ENCODE assay signal across 12 cellular contexts in genomic region chr13:31322025-31322424, GRCh38.
DNase-seq lines count a peak whose midpoint lies in the region; ATAC-seq and TF ChIP-seq lines count a peak whose summit lies in the region.
"Had no signal": no experiment of that assay in that cellular context is flagged by ENCODE, and none has a peak within 500 bp of the region (broad histone marks: within the 10 kb centered on the region; RNA-seq: fewer than 3 reads in every experiment).

No MANE protein-coding gene starts in this region.

- ATAC-seq in sciatic nerve, result peak; percentile 82
- ATAC-seq in GM21367 (IDR thresholded peaks at IDR 0.05; ENCODE audit: unreplicated experiment), result no peak

- intact Hi-C loops in sciatic nerve (cut with DNase I), result no loop called here

- H3K79me2 ChIP-seq in SU-DHL-6 (ENCODE audit: insufficient read depth, low read length), result no peaks in the 10 kb centered on the region

- no peaks in the 10 kb centered on the region for H3K36me3 ChIP-seq in SU-DHL-6 (ENCODE audit: low read length)

- H3K9me3 ChIP-seq in SU-DHL-6 (ENCODE audit: insufficient read depth, low read length), result peaks cover 4% of the 10 kb centered on the region; the same call in 1 of the 2 replicates

- DNase-seq in HL-60 (ENCODE audit: low read depth in 1 of 2, low spot score in 1 of 2) (peak; percentile 27 to 44), fibroblast of pulmonary artery (ENCODE audit: low read depth) (peak; percentile 89), sciatic nerve (ENCODE audit: low spot score) (no peak), NCI-H1930 (lab: John Stamatoyannopoulos, UW) (no peak)
- no peak for DNase-seq in activated naive CD4-positive, alpha-beta T cell (lab: John Stamatoyannopoulos, UW)
- DNase-seq: activated CD4-positive, alpha-beta memory T cell treated with anti-CD3 and anti-CD28 coated beads, Interleukin-2, amount 10 ng/mL, durations not matched to agents 7 days and 5 days; anterior cingulate cortex; MM.1S; NCI-H2227 treated with DMSO at 0.1 percent for 48 hours had no signal

- peak overlapping the region; percentile 50 for H3K9ac ChIP-seq in SU-DHL-6 (ENCODE audit: low read length)
- H3K9ac ChIP-seq: BLaER1 treated with 17β-estradiol and CSF1 and Interleukin-3, amounts not matched to agents 10 nM and 100 nM had no signal

- H3K27ac ChIP-seq in HL-60 (replicated peaks) (no peak overlapping the region), SU-DHL-6 (ENCODE audit: low read depth, low read length) (peak overlapping the region; percentile 98)
- H3K27ac ChIP-seq: BLaER1 treated with 17β-estradiol and CSF1 and Interleukin-3, amounts not matched to agents 10 nM and 100 nM had no signal

- H2AFZ ChIP-seq in SU-DHL-6 (ENCODE audit: low read depth, low read length, severe bottlenecking), result peak overlapping the region; percentile 72

- no peaks in the 10 kb centered on the region for H4K20me1 ChIP-seq in SU-DHL-6 (ENCODE audit: low read depth, low read length)
- H4K20me1 ChIP-seq: BLaER1 treated with 17β-estradiol and CSF1 and Interleukin-3, amounts not matched to agents 10 nM and 100 nM had no signal

- H3K9me2 ChIP-seq in SU-DHL-6 (replicated peaks; ENCODE audit: insufficient read depth, low read length), result no peaks in the 10 kb centered on the region

- TF ChIP-seq CTCF in HL-60 (IDR thresholded peaks at IDR 0.05; ENCODE audit: insufficient read depth, low read length) (no peak), SU-DHL-6 (IDR thresholded peaks at IDR 0.05; ENCODE audit: insufficient read depth, low read length, poor library complexity, severe bottlenecking) (no peak), fibroblast of pulmonary artery (IDR thresholded peaks at IDR 0.05; ENCODE audit: low read length, missing control alignments) (no peak)

- H3K4me2 ChIP-seq in SU-DHL-6 (ENCODE audit: low read depth, low read length, poor library complexity, severe bottlenecking), result peak overlapping the region; percentile 85
- H3K4me2 ChIP-seq: BLaER1 treated with 17β-estradiol and CSF1 and Interleukin-3, amounts not matched to agents 10 nM and 100 nM had no signal

- no peaks in the 10 kb centered on the region for H3K27me3 ChIP-seq in HL-60 (ENCODE audit: insufficient read depth, poor library complexity, severe bottlenecking)
- H3K27me3 ChIP-seq in SU-DHL-6 (ENCODE audit: low read length), result no peaks in the 10 kb centered on the region
- H3K27me3 ChIP-seq: BLaER1 treated with 17β-estradiol and CSF1 and Interleukin-3, amounts not matched to agents 10 nM and 100 nM had no signal

- peaks cover 37% of the 10 kb centered on the region for H3F3A ChIP-seq in SU-DHL-6 (ENCODE audit: insufficient read depth)

- H3K4me3 ChIP-seq in HL-60 (replicated peaks; ENCODE audit: insufficient read depth, low read length) (no peak overlapping the region), SU-DHL-6 (ENCODE audit: insufficient read depth, low read length, poor library complexity, severe bottlenecking) (peak overlapping the region; percentile 27), fibroblast of pulmonary artery (replicated peaks; ENCODE audit: low read depth, low read length) (no peak overlapping the region)
- H3K4me3 ChIP-seq: BLaER1 treated with 17β-estradiol and CSF1 and Interleukin-3, amounts not matched to agents 10 nM and 100 nM had no signal

Comparison
In these comparisons a context has a peak if more than half of its experiments do, and no peak if none do; other contexts are left out.
1. DNase-seq: peak in HL-60 (2 of 2) and fibroblast of pulmonary artery (single experiment); none in sciatic nerve (single experiment), activated naive CD4-positive, alpha-beta T cell (0 of 4) and NCI-H1930 (0 of 2).